12 cellular contexts compared by ENCODE assay signal in the genomic region with DNA sequence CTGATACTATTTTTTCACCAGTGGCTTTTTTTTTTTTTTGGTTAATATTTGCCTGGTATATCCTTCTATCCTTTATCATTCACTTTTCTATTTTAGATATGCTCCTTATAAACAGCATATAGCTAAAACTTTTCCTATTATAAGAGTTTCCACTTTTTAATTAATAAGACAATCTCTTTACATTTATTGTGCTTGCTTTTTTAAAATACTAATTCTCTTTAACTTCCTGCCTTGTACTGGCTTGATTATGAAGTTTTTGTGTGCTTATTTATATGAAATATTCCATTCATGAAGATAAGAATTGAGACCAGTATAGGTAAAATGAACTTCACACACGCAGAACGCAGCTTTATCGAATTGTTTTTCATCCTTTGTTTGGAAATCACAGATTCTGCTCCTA. TPM values are rescaled to one million over a fixed set of nuclear protein-coding genes. Genes with fewer than 3 reads are reported as not detected.
"Had no signal": no experiment of that assay in that cellular context is flagged by ENCODE, and none has a peak within 500 bp of the region (broad histone marks: within the 10 kb centered on the region; RNA-seq: fewer than 3 reads in every experiment).

No MANE protein-coding gene starts in this region.

- DNase-seq: GM23248, GOT3, H9, HCEC 1CT, HFFc6 had no signal

- H3K4me3 ChIP-seq: GM23248, GM23338, HAP-1 had no signal

- H3K27ac ChIP-seq: GM23248 had no signal

- H2AFZ ChIP-seq: GM23248, GM23338 had no signal

- H3K9me3 Mint-ChIP-seq: GM23338, HFFc6 had no signal

- H3K4me1 ChIP-seq: HAP-1 had no signal

- H3K4me2 ChIP-seq: GM23338 had no signal

- H3K4me3 Mint-ChIP-seq: GM23338, H9, HFFc6 had no signal

- H3K9ac ChIP-seq: GM23248 had no signal

- ATAC-seq: HCT116 had no signal

- H3K36me3 ChIP-seq: HAP-1 had no signal

- FAIRE-seq: H54 had no signal

- H3K9me3 ChIP-seq: HAP-1 had no signal

- H3K27ac Mint-ChIP-seq: GM23338, HFFc6 had no signal

RNA-seq across cellular contexts. Expression of gene CDRT15, which starts 9.0 kb away (rescaled TPM):
- total RNA-seq: GM23248, GM23338, H1, H4, H7, H9, HFFc6 had no signal
- polyA plus RNA-seq: GM23248, H1 had no signal
